In the genomic region with DNA sequence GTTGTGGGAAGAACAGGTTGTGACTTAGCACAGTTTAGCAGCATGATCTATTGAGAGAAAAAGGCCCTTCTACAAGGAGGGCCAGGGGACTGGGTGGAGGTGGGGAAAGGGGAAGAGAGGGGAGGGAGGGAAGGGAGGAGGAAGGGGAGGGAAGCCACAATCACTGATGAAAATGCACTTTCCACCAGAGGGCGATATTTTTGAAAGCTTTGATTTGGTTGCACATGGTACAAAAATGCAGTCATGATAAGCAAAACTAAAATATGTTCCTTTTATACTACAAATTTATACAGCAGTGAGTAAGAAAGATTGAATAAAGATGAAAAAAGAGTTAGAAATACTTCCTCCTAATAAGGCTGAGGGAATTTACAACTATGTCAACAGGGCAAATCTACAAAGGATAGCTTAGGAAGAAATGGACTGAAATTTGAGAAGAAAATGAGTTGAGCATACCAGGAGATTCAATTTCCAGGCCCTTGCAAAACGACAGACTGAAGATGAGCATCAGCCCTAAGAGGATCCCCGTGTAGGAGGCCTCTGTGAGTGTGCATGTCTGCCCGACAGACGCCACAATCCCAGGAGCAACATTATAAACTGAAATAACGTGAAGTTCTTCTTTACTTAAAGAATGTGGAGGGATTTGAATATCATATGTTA, we compare ENCODE assay signal across 8 cellular contexts. TPM values are rescaled to one million over a fixed set of nuclear protein-coding genes. Genes with fewer than 3 reads are reported as not detected.
DNase-seq lines count a peak whose midpoint lies in the region; ATAC-seq and TF ChIP-seq lines count a peak whose summit lies in the region.

No MANE protein-coding gene starts in this region.

- CTCF ChIA-PET in BJ (lab: Yijun Ruan, JAX) = interaction anchor here (1.0 to 4.2 kb wide), 17 partner anchors 9 to 400 kb away, joined by 3 to 31 read pairs (median 5); a partner anchor contains a TSS

- no peak for ATAC-seq in GM21529 (IDR thresholded peaks at IDR 0.05; ENCODE audit: unreplicated experiment)
- no peak for ATAC-seq in HG03139 (IDR thresholded peaks at IDR 0.05; ENCODE audit: unreplicated experiment)

- H3K36me3 ChIP-seq in BJ (ENCODE audit: control insufficient read depth, insufficient read depth, low read length) = peaks cover 5% of the 10 kb centered on the region

- peak; percentile 67 for TF ChIP-seq CTCF in BJ (IDR thresholded peaks at IDR 0.05; ENCODE audit: insufficient read depth, low read depth, low read length)
- peak; percentile 62 for TF ChIP-seq CTCF in GM12873 (IDR thresholded peaks at IDR 0.05; ENCODE audit: insufficient read depth, low read depth, low read length, missing control alignments)
- TF ChIP-seq CTCF in LNCAP (IDR thresholded peaks at IDR 0.05) = peak; percentile 52
- peak; percentile 64 for TF ChIP-seq CTCF in fibroblast of the aortic adventitia (IDR thresholded peaks at IDR 0.05; ENCODE audit: insufficient read depth, low read length)

- DNase-seq in BJ (ENCODE audit: low read depth) = peak; percentile 17
- DNase-seq in SKM-1 (lab: John Stamatoyannopoulos, UW; ENCODE audit: unreplicated experiment) = peak; percentile 16
- peak; percentile 85 for DNase-seq in fibroblast of the aortic adventitia (ENCODE audit: low read depth)
- peak; percentile 24 for DNase-seq in pulmonary artery endothelial cell (ENCODE audit: low read depth, low spot score)

- H3K4me3 ChIP-seq in BJ (ENCODE audit: low read depth, low read length) (no peak overlapping the region), fibroblast of the aortic adventitia (ENCODE audit: low read depth, low read length) (no peak overlapping the region)

- no peaks in the 10 kb centered on the region for H3K27me3 ChIP-seq in BJ (ENCODE audit: control insufficient read depth, insufficient read depth, low read length)

- POLR2A ChIA-PET in BJ (lab: Charles Lee) = no interaction called here

RNA-seq across cellular contexts. Expression of a gene that starts 17.2 kb away (rescaled TPM):
- 19.0 and 25.8 TPM in 2 replicates for polyA plus RNA-seq in BJ (2011; rRNA removed)
- 12.9 and 14.0 TPM in 2 replicates for polyA minus RNA-seq in BJ (2011; rRNA and poly(A)+ RNA removed)
- total RNA-seq in fibroblast of the aortic adventitia (ENCODE audit: low replicate concordance) (51.2 and 123 TPM in 2 replicates), pulmonary artery endothelial cell (20.8 and 22.4 TPM in 2 replicates)

RNA-seq across cellular contexts. Expression of a gene that starts 18.1 kb away (rescaled TPM):
- polyA plus RNA-seq in BJ (2011; rRNA removed) = 129 and 135 TPM in 2 replicates
- 31.9 and 48.7 TPM in 2 replicates for polyA minus RNA-seq in BJ (2011; rRNA and poly(A)+ RNA removed)
- 62.1 and 88.3 TPM in 2 replicates for total RNA-seq in fibroblast of the aortic adventitia (ENCODE audit: low replicate concordance)
- 89.2 and 123 TPM in 2 replicates for total RNA-seq in pulmonary artery endothelial cell

RNA-seq across cellular contexts. Expression of a gene that starts 41.3 kb away (rescaled TPM):
- not detected in 2 replicates for polyA plus RNA-seq in BJ (2011; rRNA removed)
- not detected in 2 replicates for polyA minus RNA-seq in BJ (2011; rRNA and poly(A)+ RNA removed)
- total RNA-seq in fibroblast of the aortic adventitia (ENCODE audit: low replicate concordance) (1.3 TPM in 1 of 2 replicates, not detected in the other), pulmonary artery endothelial cell (not detected in 2 replicates)

Comparison
In these comparisons a context has a peak if more than half of its experiments do, and no peak if none do; other contexts are left out.
1. DNase-seq: peak in every context shown above with its lines; median percentile 85 in fibroblast of the aortic adventitia; 24 in pulmonary artery endothelial cell; 17 in BJ; 16 in SKM-1.